18 cellular contexts compared by ENCODE assay signal in genomic region chr17:2685696-2686095, GRCh38. TPM values are rescaled to one million over a fixed set of nuclear protein-coding genes. Genes with fewer than 3 reads are reported as not detected.
DNase-seq lines count a peak whose midpoint lies in the region; ATAC-seq, FAIRE-seq and TF ChIP-seq lines count a peak whose summit lies in the region.
"Had no signal": no experiment of that assay in that cellular context is flagged by ENCODE, and none has a peak within 500 bp of the region (broad histone marks: within the 10 kb centered on the region; RNA-seq: fewer than 3 reads in every experiment).

No MANE protein-coding gene starts in this region.

- no peak overlapping the region for H3K4me3 Mint-ChIP-seq in neural crest cell
- no peak overlapping the region for H3K4me3 Mint-ChIP-seq in activated CD4-positive, alpha-beta T cell treated with anti-CD3 and anti-CD28 coated beads, Interleukin-2, amount 10 ng/mL, durations not matched to agents 7 days and 5 days
- H3K4me3 Mint-ChIP-seq: naive B cell, type B pancreatic cell had no signal

- ATAC-seq in Right ventricle myocardium superior (ENCODE audit: poor library complexity) (no peak), Right ventricle myocardium inferior (no peak), upper lobe of right lung (no peak), GM18511 (IDR thresholded peaks at IDR 0.05; ENCODE audit: unreplicated experiment) (no peak)
- ATAC-seq: esophagus mucosa had no signal

- no peak for TF ChIP-seq EP300 in H1 (IDR thresholded peaks at IDR 0.05; ENCODE audit: borderline replicate concordance in 1 of 2, low read depth in 2 of 2, low read length in 2 of 2)

- no peaks in the 10 kb centered on the region for H3K9me3 ChIP-seq in H1 (ENCODE audit: insufficient read depth in 2 of 2, low read depth in 1 of 2, low read length in 1 of 2)
- H3K9me3 ChIP-seq in upper lobe of right lung, result no peaks in the 10 kb centered on the region

- H3K9me3 Mint-ChIP-seq in neural crest cell, result no peaks in the 10 kb centered on the region
- H3K9me3 Mint-ChIP-seq in activated CD4-positive, alpha-beta T cell treated with anti-CD3 and anti-CD28 coated beads, Interleukin-2, amount 10 ng/mL, durations not matched to agents 7 days and 5 days, result no peaks in the 10 kb centered on the region
- H3K9me3 Mint-ChIP-seq: naive B cell, type B pancreatic cell had no signal

- H3K18ac ChIP-seq in H1 (ENCODE audit: extremely low read depth, low read length), result no peak overlapping the region

- no peaks in the 10 kb centered on the region; the same call in 1 of the 2 replicates for H3K79me1 ChIP-seq in H1 (ENCODE audit: low read depth, low read length)

- H2BK20ac ChIP-seq in H1 (ENCODE audit: low read length), result no peak overlapping the region

- H3K4me1 Mint-ChIP-seq in neural crest cell, result peaks cover 29% of the 10 kb centered on the region
- H3K4me1 Mint-ChIP-seq in activated CD4-positive, alpha-beta T cell treated with anti-CD3 and anti-CD28 coated beads, Interleukin-2, amount 10 ng/mL, durations not matched to agents 7 days and 5 days, result peaks cover 18% of the 10 kb centered on the region

- H3K36me3 ChIP-seq in H1 (ENCODE audit: control insufficient read depth in 2 of 4, insufficient read depth in 4 of 4, low read length in 3 of 4) (peaks cover 4 to 20% (median 10%) of the 10 kb centered on the region in 4 experiments; a peak in 6 of 8 replicates), upper lobe of right lung (peaks cover 49% of the 10 kb centered on the region)

- TF ChIP-seq POLR2A in H1 (IDR thresholded peaks at IDR 0.05; ENCODE audit: control extremely low read depth in 1 of 2, low read depth in 2 of 2, low read length in 2 of 2), result no peak

- FAIRE-seq in H1 (lab: Jason Lieb, UNC), result no peak

- H3K23ac ChIP-seq in H1 (ENCODE audit: insufficient read length), result no peak overlapping the region

- H3K27me3 Mint-ChIP-seq in neural crest cell (ENCODE audit: low read depth), result peaks cover 9% of the 10 kb centered on the region
- no peaks in the 10 kb centered on the region for H3K27me3 Mint-ChIP-seq in activated CD4-positive, alpha-beta T cell treated with anti-CD3 and anti-CD28 coated beads, Interleukin-2, amount 10 ng/mL, durations not matched to agents 7 days and 5 days
- H3K27me3 Mint-ChIP-seq: naive B cell, type B pancreatic cell had no signal

- H2AK5ac ChIP-seq in H1 (ENCODE audit: low read depth, low read length), result no peak overlapping the region

- peaks cover 0 to 6% of the 10 kb centered on the region in 2 experiments for H4K20me1 ChIP-seq in H1 (replicated peaks in 1 of 2; ENCODE audit: control insufficient read depth in 1 of 2, insufficient read depth in 2 of 2, low read length in 2 of 2)

- H4K91ac ChIP-seq in H1 (replicated peaks; ENCODE audit: insufficient read length, low read length), result no peak overlapping the region

- intact Hi-C loops in Right ventricle myocardium superior (cut with DNase I), result no loop called here
- intact Hi-C loops in Right ventricle myocardium inferior (cut with DNase I), result loop anchor here (2.0 to 10.0 kb wide), 3 partner anchors 21 to 201 kb away; partner anchors contain the start of gene METTL16
- intact Hi-C loops in upper lobe of right lung (cut with DNase I), result no loop called here

- no peak overlapping the region for H3K4ac ChIP-seq in H1 (replicated peaks; ENCODE audit: insufficient read length, low read depth, low read length)

- no peak overlapping the region for H2BK15ac ChIP-seq in H1 (ENCODE audit: low read length)

- H3K4me3 ChIP-seq in H1 (ENCODE audit: extremely low read depth in 1 of 4, insufficient read depth in 2 of 4, low read depth in 3 of 4, low read length in 4 of 4) (no peak overlapping the region), upper lobe of right lung (no peak overlapping the region)
- H3K4me3 ChIP-seq: lung had no signal

- H3K79me2 ChIP-seq in H1 (ENCODE audit: control insufficient read depth in 1 of 2, insufficient read depth in 2 of 2, low read length in 2 of 2), result no peaks in the 10 kb centered on the region

- WGBS in H1 (ENCODE audit: extremely low coverage in 1 of 2, insufficient coverage in 1 of 2, insufficient read length in 1 of 2, insufficient replicate concordance in 2 of 2, low coverage in 1 of 2, low lambda C conversion rate in 2 of 2, missing lambda C conversion rate in 1 of 2), 2 experiments, result 86% methylated on average over 15 of the region's 15 CpGs; no CpG with 5 or more reads in 1 of the 2 experiments

- H3K4me2 ChIP-seq in H1 (ENCODE audit: insufficient read depth in 1 of 2, low read depth in 2 of 2, low read length in 2 of 2), result no peak overlapping the region

- H2BK12ac ChIP-seq in H1 (ENCODE audit: low read depth, low read length), result no peak overlapping the region

- H3K27ac ChIP-seq in H1 (ENCODE audit: low read depth, low read length), result no peak overlapping the region
- H3K27ac ChIP-seq in upper lobe of right lung, result no peak overlapping the region

- TF ChIP-seq RAD21 in H1 (IDR thresholded peaks at IDR 0.05 in 1 of 2, conservative IDR thresholded peaks at IDR 0.05 in 1 of 2; ENCODE audit: low read depth in 2 of 2, low read length in 2 of 2), result no peak

- H3K27ac Mint-ChIP-seq in neural crest cell (ENCODE audit: unreplicated experiment), result peak overlapping the region; percentile 12
- no peak overlapping the region for H3K27ac Mint-ChIP-seq in activated CD4-positive, alpha-beta T cell treated with anti-CD3 and anti-CD28 coated beads, Interleukin-2, amount 10 ng/mL, durations not matched to agents 7 days and 5 days
- H3K27ac Mint-ChIP-seq: type B pancreatic cell had no signal

- TF ChIP-seq CTCF in H1 (IDR thresholded peaks at IDR 0.05; ENCODE audit: control extremely low read depth in 1 of 3, insufficient read depth in 1 of 3, low read depth in 1 of 3, low read length in 3 of 3) (no peak), neural crest cell (conservative IDR thresholded peaks at IDR 0.05) (no peak), upper lobe of right lung (IDR thresholded peaks at IDR 0.05) (no peak)

- no peak overlapping the region for H3K9ac ChIP-seq in H1 (replicated peaks in 1 of 4; ENCODE audit: extremely low read depth in 1 of 4, low read depth in 3 of 4, low read length in 3 of 4)

- POLR2A ChIA-PET in H1 (lab: Charles Lee; ENCODE audit: partially characterized antibody), result interaction anchor here (0.8 to 3.4 kb wide), 6 partner anchors 8 to 91 kb away, joined by 3 to 16 read pairs (median 5); no protein-coding TSS in a partner anchor
- POLR2A ChIA-PET in activated CD4-positive, alpha-beta T cell treated with anti-CD3 and anti-CD28 coated beads, Interleukin-2, amount 10 ng/mL, durations not matched to agents 7 days and 5 days (lab: Charles Lee), result interaction anchor here (0.7 kb wide), 1 partner anchor 87 kb away, joined by 8 read pairs; no protein-coding TSS in a partner anchor

- H3K36me3 Mint-ChIP-seq in neural crest cell (ENCODE audit: low read depth), result peaks cover 4% of the 10 kb centered on the region
- peaks cover 38% of the 10 kb centered on the region for H3K36me3 Mint-ChIP-seq in activated CD4-positive, alpha-beta T cell treated with anti-CD3 and anti-CD28 coated beads, Interleukin-2, amount 10 ng/mL, durations not matched to agents 7 days and 5 days (ENCODE audit: low read depth)

- H2AFZ ChIP-seq in H1 (ENCODE audit: low read length), result no peak overlapping the region

- no peak overlapping the region for H2BK120ac ChIP-seq in H1 (replicated peaks; ENCODE audit: low read depth, low read length)

- peak overlapping the region; percentile 13; the same call in 1 of the 2 replicates for H2BK5ac ChIP-seq in H1 (ENCODE audit: low read depth, low read length)

- no peak overlapping the region for H4K5ac ChIP-seq in H1 (ENCODE audit: insufficient read length, low read depth, low read length)

- H3K4me1 ChIP-seq in H1 (replicated peaks in 1 of 4; ENCODE audit: control insufficient read depth in 3 of 4, insufficient read depth in 4 of 4, low read length in 3 of 4), result peaks cover 0 to 7% (median 0%) of the 10 kb centered on the region in 4 experiments; a peak in 2 of 7 replicates
- peaks cover 32% of the 10 kb centered on the region for H3K4me1 ChIP-seq in upper lobe of right lung

- H3K56ac ChIP-seq in H1 (replicated peaks; ENCODE audit: insufficient read length, low read depth, low read length), result no peak overlapping the region

- H3K27me3 ChIP-seq in H1 (replicated peaks in 1 of 4; ENCODE audit: control insufficient read depth in 3 of 4, extremely low read depth in 1 of 4, insufficient read depth in 3 of 4, low read length in 3 of 4) (no peaks in the 10 kb centered on the region), upper lobe of right lung (no peaks in the 10 kb centered on the region)

- CTCF ChIA-PET in H1 (lab: Charles Lee; ENCODE audit: partially characterized antibody), result interaction anchor here (0.7 to 4.3 kb wide), 7 partner anchors 11 to 1164 kb away, joined by 3 to 30 read pairs (median 4); no protein-coding TSS in a partner anchor
- CTCF ChIA-PET in activated CD4-positive, alpha-beta T cell treated with anti-CD3 and anti-CD28 coated beads, Interleukin-2, amount 10 ng/mL, durations not matched to agents 7 days and 5 days (lab: Charles Lee), result interaction anchor here (1.7 kb wide), 2 partner anchors 9 to 25 kb away, joined by 5 to 7 read pairs; no protein-coding TSS in a partner anchor

- no peak overlapping the region for H4K8ac ChIP-seq in H1 (ENCODE audit: extremely low read depth, insufficient read depth, low read length)

- no peak overlapping the region for H3K14ac ChIP-seq in H1 (ENCODE audit: insufficient read length)

- DNase-seq in Right ventricle myocardium superior (peak; percentile 47), Right ventricle myocardium inferior (ENCODE audit: missing footprints) (no peak), H1 (ENCODE audit: low read depth in 1 of 2, low spot score in 2 of 2) (peak in 1 of 2 experiments; percentile 58), neural crest cell (ENCODE audit: low read depth, low spot score) (no peak), upper lobe of right lung (peak; percentile 57), AG08396 (ENCODE audit: low spot score) (no peak)
- DNase-seq in activated CD4-positive, alpha-beta T cell treated with anti-CD3 and anti-CD28 coated beads, Interleukin-2, amount 10 ng/mL, durations not matched to agents 7 days and 5 days, result no peak
- DNase-seq: activated gamma-delta T cell treated with Interleukin-2 at 50 U/mL for 16 hours; caudate nucleus; HCEC 1CT; naive B cell; NCI-H2081; NCI-H510A treated with DMSO at 0.1 percent for 48 hours; stimulated activated naive CD4-positive, alpha-beta T cell treated with Interleukin-2 at 50 U/mL for 16 hours had no signal

- no peaks in the 10 kb centered on the region for H3K23me2 ChIP-seq in H1 (ENCODE audit: low read depth, low read length)

RNA-seq across cellular contexts. Expression of gene CLUH, which starts 25.9 kb away (rescaled TPM):
- total RNA-seq in Right ventricle myocardium superior (175 TPM), Right ventricle myocardium inferior (180 TPM), neural crest cell (59.4 and 59.6 TPM in 2 replicates), upper lobe of right lung (63.5 TPM)
- 93.6 and 98.6 TPM in 2 replicates for total RNA-seq in H1 (2021; fragmentation: NEBNext Ultra II Directional; extraction: Animal tissue kit (Norgen Biotek cat#: 25700))
- 33.6 and 46.8 TPM in 2 replicates for polyA plus RNA-seq in H1 (2011; rRNA removed)
- polyA plus RNA-seq in H1 (2011; cell fraction: cytosol; rRNA removed), result 32.3 TPM
- polyA plus RNA-seq in H1 (2011; cell fraction: nucleus; rRNA removed), result 142 TPM
- polyA plus RNA-seq in H1 (2012, experiment 1 of 2), result 64.3 to 76.7 TPM (median 69.8 TPM) in 4 replicates
- polyA plus RNA-seq in H1 (2012, experiment 2 of 2), result 44.8 TPM
- 45.6 TPM for polyA plus RNA-seq in H1 (2013, experiment 1 of 2)
- polyA plus RNA-seq in H1 (2013, experiment 2 of 2), result 39.5 TPM
- polyA minus RNA-seq in H1 (2011; rRNA and poly(A)+ RNA removed), result 24.7 and 34.6 TPM in 2 replicates
- polyA minus RNA-seq in H1 (2011; cell fraction: cytosol; rRNA and poly(A)+ RNA removed), result 32.9 TPM
- polyA minus RNA-seq in H1 (2011; cell fraction: nucleus; rRNA and poly(A)+ RNA removed), result 44.5 TPM
- total RNA-seq in activated CD4-positive, alpha-beta T cell treated with anti-CD3 and anti-CD28 coated beads, Interleukin-2, amount 10 ng/mL, durations not matched to agents 7 days and 5 days, result 10 to 100 TPM; 44.8 to 55.9 TPM

Comparison
In these comparisons a context has a peak if more than half of its experiments do, and no peak if none do; other contexts are left out.
1. DNase-seq: peak in Right ventricle myocardium superior (single experiment) and upper lobe of right lung (single experiment); none in Right ventricle myocardium inferior (single experiment), neural crest cell (single experiment), AG08396 (single experiment) and activated CD4-positive, alpha-beta T cell treated with anti-CD3 and anti-CD28 coated beads, Interleukin-2, amount 10 ng/mL, durations not matched to agents 7 days and 5 days (single experiment).